Comparison of ENCODE assay signal across 25 cellular contexts in genomic region chr1:164087893-164088292, GRCh38.
DNase-seq lines count a peak whose midpoint lies in the region; ATAC-seq, FAIRE-seq and TF ChIP-seq lines count a peak whose summit lies in the region.
"Had no signal": no experiment of that assay in that cellular context is flagged by ENCODE, and none has a peak within 500 bp of the region (broad histone marks: within the 10 kb centered on the region; RNA-seq: fewer than 3 reads in every experiment).

No MANE protein-coding gene starts in this region.

- no peaks in the 10 kb centered on the region for H3K27me3 Mint-ChIP-seq in GM23338 (ENCODE audit: insufficient read depth, low read depth, poor library complexity)
- H3K27me3 Mint-ChIP-seq in activated naive CD8-positive, alpha-beta T cell treated with anti-CD3 and anti-CD28 coated beads for 36 hours = no peaks in the 10 kb centered on the region

- no peak overlapping the region for H3K4ac ChIP-seq in H1 (replicated peaks; ENCODE audit: insufficient read length, low read depth, low read length)

- no peak for FAIRE-seq in H1 (lab: Jason Lieb, UNC)
- FAIRE-seq: A204.1, G401.6, GM12878, H54, HTR-8/SVneo, K562 had no signal

- CTCF ChIA-PET in H1 (lab: Charles Lee; ENCODE audit: partially characterized antibody) = interaction anchor here (0.6 to 1.7 kb wide), 3 partner anchors 11 to 548 kb away, joined by 3 to 4 read pairs (median 3); no protein-coding TSS in a partner anchor

- H3K9me3 ChIP-seq in H1 (ENCODE audit: insufficient read depth in 2 of 2, low read depth in 1 of 2, low read length in 1 of 2) (peaks cover 6 to 7% of the 10 kb centered on the region in 2 experiments), neural cell (ENCODE audit: low read length) (no peaks in the 10 kb centered on the region)
- H3K9me3 ChIP-seq: MG63 had no signal

- H2BK5ac ChIP-seq in H1 (ENCODE audit: low read depth, low read length) = no peak overlapping the region

- no peak overlapping the region for H4K8ac ChIP-seq in H1 (ENCODE audit: extremely low read depth, insufficient read depth, low read length)

- H3K9ac ChIP-seq in H1 (replicated peaks in 1 of 4; ENCODE audit: extremely low read depth in 1 of 4, low read depth in 3 of 4, low read length in 3 of 4) (no peak overlapping the region), neural cell (ENCODE audit: low read length) (no peak overlapping the region)
- H3K9ac ChIP-seq: BLaER1 treated with 17β-estradiol and CSF1 and Interleukin-3, amounts not matched to agents 10 nM and 100 nM had no signal

- no peak overlapping the region for H2BK20ac ChIP-seq in H1 (ENCODE audit: low read length)

- H3K36me3 Mint-ChIP-seq in GM23338 (ENCODE audit: low read depth) = peaks cover 15% of the 10 kb centered on the region; the same call in 2 of the 3 replicates
- no peaks in the 10 kb centered on the region for H3K36me3 Mint-ChIP-seq in activated naive CD8-positive, alpha-beta T cell treated with anti-CD3 and anti-CD28 coated beads for 36 hours
- H3K36me3 Mint-ChIP-seq: CD8-positive, alpha-beta T cell had no signal

- no peak overlapping the region for H2AK5ac ChIP-seq in H1 (ENCODE audit: low read depth, low read length)

- H3K23me2 ChIP-seq in H1 (ENCODE audit: low read depth, low read length) = no peaks in the 10 kb centered on the region

- H4K20me1 ChIP-seq in GM23338 (replicated peaks; ENCODE audit: insufficient read depth) (no peaks in the 10 kb centered on the region), H1 (replicated peaks in 1 of 2; ENCODE audit: control insufficient read depth in 1 of 2, insufficient read depth in 2 of 2, low read length in 2 of 2) (no peaks in the 10 kb centered on the region), neural cell (ENCODE audit: insufficient read depth) (no peaks in the 10 kb centered on the region)
- H4K20me1 ChIP-seq: BLaER1 treated with 17β-estradiol and CSF1 and Interleukin-3, amounts not matched to agents 10 nM and 100 nM had no signal

- peaks cover 18% of the 10 kb centered on the region for H3K9me3 Mint-ChIP-seq in GM23338
- H3K9me3 Mint-ChIP-seq in activated naive CD8-positive, alpha-beta T cell treated with anti-CD3 and anti-CD28 coated beads for 36 hours = peaks cover 15% of the 10 kb centered on the region

- no peak overlapping the region for H2BK120ac ChIP-seq in H1 (replicated peaks; ENCODE audit: low read depth, low read length)

- TF ChIP-seq CTCF in GM23338 (conservative IDR thresholded peaks at IDR 0.05; ENCODE audit: low read depth in 2 of 2) (no peak), H1 (IDR thresholded peaks at IDR 0.05; ENCODE audit: control extremely low read depth in 1 of 3, insufficient read depth in 1 of 3, low read depth in 1 of 3, low read length in 3 of 3) (no peak), neural cell (IDR thresholded peaks at IDR 0.05; ENCODE audit: poor library complexity, severe bottlenecking) (no peak)

- H2BK15ac ChIP-seq in H1 (ENCODE audit: low read length) = no peak overlapping the region

- H2BK12ac ChIP-seq in H1 (ENCODE audit: low read depth, low read length) = no peak overlapping the region

- no peak for TF ChIP-seq POLR2A in H1 (IDR thresholded peaks at IDR 0.05; ENCODE audit: control extremely low read depth in 1 of 2, low read depth in 2 of 2, low read length in 2 of 2)

- TF ChIP-seq EP300 in H1 (IDR thresholded peaks at IDR 0.05; ENCODE audit: borderline replicate concordance in 1 of 2, low read depth in 2 of 2, low read length in 2 of 2) (no peak), neural cell (conservative IDR thresholded peaks at IDR 0.05; ENCODE audit: poor library complexity, severe bottlenecking) (no peak)

- peak overlapping the region; percentile 48; the same call in 1 of the 2 replicates for H3K4me2 ChIP-seq in GM23338
- H3K4me2 ChIP-seq in H1 (ENCODE audit: insufficient read depth in 1 of 2, low read depth in 2 of 2, low read length in 2 of 2) = no peak overlapping the region
- H3K4me2 ChIP-seq in neural cell (ENCODE audit: low read length) = no peak overlapping the region
- H3K4me2 ChIP-seq: BLaER1 treated with 17β-estradiol and CSF1 and Interleukin-3, amounts not matched to agents 10 nM and 100 nM had no signal

- TF ChIP-seq RAD21 in H1 (IDR thresholded peaks at IDR 0.05 in 1 of 2, conservative IDR thresholded peaks at IDR 0.05 in 1 of 2; ENCODE audit: low read depth in 2 of 2, low read length in 2 of 2) (no peak), neural cell (conservative IDR thresholded peaks at IDR 0.05) (no peak)

- POLR2A ChIA-PET in H1 (lab: Charles Lee; ENCODE audit: partially characterized antibody) = no interaction called here

- H3K14ac ChIP-seq in H1 (ENCODE audit: insufficient read length) = no peak overlapping the region

- H2AFZ ChIP-seq in GM23338 = peak overlapping the region; percentile 41; the same call in 1 of the 2 replicates
- 0 out of 2 replicates have a peak overlapping the region, but pooled peaks have one; percentile 35 for H2AFZ ChIP-seq in H1 (ENCODE audit: low read length)
- no peak overlapping the region for H2AFZ ChIP-seq in neural cell (ENCODE audit: low read depth, low read length)

- no peak overlapping the region for H3K56ac ChIP-seq in H1 (replicated peaks; ENCODE audit: insufficient read length, low read depth, low read length)

- H3K9me2 ChIP-seq in GM23338 (ENCODE audit: insufficient read depth) = no peaks in the 10 kb centered on the region
- no peaks in the 10 kb centered on the region for H3K9me2 ChIP-seq in neural cell (ENCODE audit: insufficient read depth, low read length)

- H3K36me3 ChIP-seq in GM23338 (ENCODE audit: insufficient read depth) = peaks cover 2% of the 10 kb centered on the region; the same call in 1 of the 2 replicates
- H3K36me3 ChIP-seq in H1 (ENCODE audit: control insufficient read depth in 2 of 4, insufficient read depth in 4 of 4, low read length in 3 of 4) = 0 out of 8 replicates have a peak, but pooled peaks cover 0 to 1% (median 0%) of the 10 kb centered on the region in 4 experiments
- H3K36me3 ChIP-seq in neural cell (ENCODE audit: insufficient read depth, low read length) = no peaks in the 10 kb centered on the region
- H3K36me3 ChIP-seq: BLaER1 treated with 17β-estradiol and CSF1 and Interleukin-3, amounts not matched to agents 10 nM and 100 nM; MG63 had no signal

- ATAC-seq in GM23338 = no peak
- ATAC-seq: CD8-positive, alpha-beta T cell; GM12878; K562; Panc1 had no signal

- no peak overlapping the region for H4K91ac ChIP-seq in H1 (replicated peaks; ENCODE audit: insufficient read length, low read length)

- H3K4me1 ChIP-seq in GM23338 (ENCODE audit: insufficient read depth) (0 out of 2 replicates have a peak, but pooled peaks cover 9% of the 10 kb centered on the region), H1 (replicated peaks in 1 of 4; ENCODE audit: control insufficient read depth in 3 of 4, insufficient read depth in 4 of 4, low read length in 3 of 4) (peaks cover 0 to 3% (median 0%) of the 10 kb centered on the region in 4 experiments; a peak in 2 of 7 replicates)
- H3K4me1 ChIP-seq: Caco-2 had no signal

- peaks cover 20% of the 10 kb centered on the region; the same call in 2 of the 3 replicates for H3K4me1 Mint-ChIP-seq in GM23338
- no peaks in the 10 kb centered on the region for H3K4me1 Mint-ChIP-seq in activated naive CD8-positive, alpha-beta T cell treated with anti-CD3 and anti-CD28 coated beads for 36 hours

- no peak overlapping the region for H3K4me3 Mint-ChIP-seq in GM23338
- no peak overlapping the region for H3K4me3 Mint-ChIP-seq in activated naive CD8-positive, alpha-beta T cell treated with anti-CD3 and anti-CD28 coated beads for 36 hours
- H3K4me3 Mint-ChIP-seq: CD8-positive, alpha-beta T cell had no signal

- no peak overlapping the region for H3K27ac Mint-ChIP-seq in GM23338
- H3K27ac Mint-ChIP-seq in activated naive CD8-positive, alpha-beta T cell treated with anti-CD3 and anti-CD28 coated beads for 36 hours = no peak overlapping the region
- H3K27ac Mint-ChIP-seq: CD8-positive, alpha-beta T cell had no signal

- WGBS in H1 (ENCODE audit: extremely low coverage in 1 of 2, insufficient coverage in 1 of 2, insufficient read length in 1 of 2, insufficient replicate concordance in 2 of 2, low coverage in 1 of 2, low lambda C conversion rate in 2 of 2, missing lambda C conversion rate in 1 of 2), 2 experiments = 86% methylated on average over 4 of the region's 4 CpGs; no CpG with 5 or more reads in 1 of the 2 experiments

- DNase-seq in GM23338 (ENCODE audit: low spot score) (no peak), NCI-H526 (lab: John Stamatoyannopoulos, UW) (peak; percentile 49 to 62), H1 (ENCODE audit: low read depth in 1 of 2, low spot score in 2 of 2) (no peak), dedifferentiated amniotic fluid mesenchymal stem cell (ENCODE audit: extremely low spot score) (no peak), NOMO-1 treated with dmso at 0.1 percent for 144 hours (lab: John Stamatoyannopoulos, UW; ENCODE audit: unreplicated experiment) (no peak)
- no peak for DNase-seq in activated naive CD8-positive, alpha-beta T cell treated with anti-CD3 and anti-CD28 coated beads for 36 hours
- DNase-seq: AML-193; Caco-2; CD8-positive, alpha-beta T cell; MG63; NCI-H2029 treated with DMSO at 0.1 percent for 48 hours; NCI-H345; NCI-H510A treated with DMSO at 0.1 percent for 48 hours; NCI-H82; SHP77 treated with DMSO at 0.1 percent for 48 hours; T-helper 1 cell had no signal

- no peaks in the 10 kb centered on the region for H3K79me2 ChIP-seq in GM23338 (replicated peaks; ENCODE audit: insufficient read depth)
- no peaks in the 10 kb centered on the region for H3K79me2 ChIP-seq in H1 (ENCODE audit: control insufficient read depth in 1 of 2, insufficient read depth in 2 of 2, low read length in 2 of 2)
- H3K79me2 ChIP-seq in neural cell (replicated peaks; ENCODE audit: insufficient read depth, low read length) = no peaks in the 10 kb centered on the region

- no peak overlapping the region for H3K23ac ChIP-seq in H1 (ENCODE audit: insufficient read length)

- H3K4me3 ChIP-seq in GM23338 = no peak overlapping the region
- H3K4me3 ChIP-seq in H1 (ENCODE audit: extremely low read depth in 1 of 4, insufficient read depth in 2 of 4, low read depth in 3 of 4, low read length in 4 of 4) = no peak overlapping the region
- H3K4me3 ChIP-seq in neural cell (ENCODE audit: low read length) = peak overlapping the region; percentile 15
- H3K4me3 ChIP-seq: BLaER1 treated with 17β-estradiol and CSF1 and Interleukin-3, amounts not matched to agents 10 nM and 100 nM; GM12878; K562; MG63 had no signal

- no peaks in the 10 kb centered on the region for H3K27me3 ChIP-seq in GM23338 (ENCODE audit: insufficient read depth)
- no peaks in the 10 kb centered on the region for H3K27me3 ChIP-seq in H1 (replicated peaks in 1 of 4; ENCODE audit: control insufficient read depth in 3 of 4, extremely low read depth in 1 of 4, insufficient read depth in 3 of 4, low read length in 3 of 4)
- no peaks in the 10 kb centered on the region for H3K27me3 ChIP-seq in neural cell (ENCODE audit: insufficient read depth, low read depth, low read length)
- H3K27me3 ChIP-seq: BLaER1 treated with 17β-estradiol and CSF1 and Interleukin-3, amounts not matched to agents 10 nM and 100 nM; MG63 had no signal

- no peaks in the 10 kb centered on the region for H3K79me1 ChIP-seq in H1 (ENCODE audit: low read depth, low read length)

- H3K18ac ChIP-seq in H1 (ENCODE audit: extremely low read depth, low read length) = no peak overlapping the region

- no peak overlapping the region for H3K27ac ChIP-seq in GM23338 (ENCODE audit: low read depth)
- no peak overlapping the region for H3K27ac ChIP-seq in H1 (ENCODE audit: low read depth, low read length)
- H3K27ac ChIP-seq in neural cell (ENCODE audit: low read length) = no peak overlapping the region
- H3K27ac ChIP-seq: BLaER1 treated with 17β-estradiol and CSF1 and Interleukin-3, amounts not matched to agents 10 nM and 100 nM had no signal

- H4K5ac ChIP-seq in H1 (ENCODE audit: insufficient read length, low read depth, low read length) = no peak overlapping the region

- H3F3A ChIP-seq in GM23338 (replicated peaks; ENCODE audit: low read depth) (no peaks in the 10 kb centered on the region), neural cell (ENCODE audit: insufficient read depth, low read length, poor library complexity, severe bottlenecking) (no peaks in the 10 kb centered on the region)

Comparison
In these comparisons a context has a peak if more than half of its experiments do, and no peak if none do; other contexts are left out.
1. DNase-seq: peak in NCI-H526 (2 of 2); none in GM23338 (single experiment), H1 (0 of 2), activated naive CD8-positive, alpha-beta T cell treated with anti-CD3 and anti-CD28 coated beads for 36 hours (single experiment), dedifferentiated amniotic fluid mesenchymal stem cell (single experiment) and NOMO-1 treated with dmso at 0.1 percent for 144 hours (single experiment).